Comparison of ENCODE assay signal across 11 cellular contexts in genomic region chr20:63032861-63033634, GRCh38. TPM values are rescaled to one million over a fixed set of nuclear protein-coding genes. Genes with fewer than 3 reads are reported as not detected.
A peak's percentile ranks its signal among the peaks of the same experiment; 100 is the strongest.
DNase-seq lines count a peak whose midpoint lies in the region; ATAC-seq, FAIRE-seq and TF ChIP-seq lines count a peak whose summit lies in the region.
"Had no signal": no experiment of that assay in that cellular context is flagged by ENCODE, and none has a peak within 500 bp of the region (broad histone marks: within the 10 kb centered on the region; RNA-seq: fewer than 3 reads in every experiment).

No MANE protein-coding gene starts in this region.

- H3K9me3 ChIP-seq in GM12878 (replicated peaks; ENCODE audit: control insufficient read depth, insufficient read depth, low read length) (no peaks in the 10 kb centered on the region), suprapubic skin (no peaks in the 10 kb centered on the region), SJCRH30 (replicated peaks) (no peaks in the 10 kb centered on the region)

- in situ Hi-C loops in GM12878 (cut with MboI): no loop called here

- H3K27ac ChIP-seq in GM12878 (ENCODE audit: control insufficient read depth, insufficient read depth) (no peak overlapping the region), suprapubic skin (no peak overlapping the region), SJCRH30 (no peak overlapping the region)
- H3K27ac ChIP-seq: KMS-11 had no signal

- ATAC-seq in Right ventricle myocardium superior (ENCODE audit: poor library complexity): no peak
- no peak for ATAC-seq in Right ventricle myocardium inferior
- ATAC-seq in HG03342 (IDR thresholded peaks at IDR 0.05; ENCODE audit: unreplicated experiment): peak; percentile 37
- ATAC-seq in GM12878: peak; percentile 82
- ATAC-seq: sciatic nerve had no signal

- peak; percentile 49 for FAIRE-seq in GM12878 (lab: Jason Lieb, UNC)

- no peaks in the 10 kb centered on the region for H3K27me3 ChIP-seq in GM12878 (replicated peaks in 1 of 2; ENCODE audit: control insufficient read depth in 2 of 2, insufficient read depth in 2 of 2, low read length in 1 of 2)
- H3K27me3 ChIP-seq in suprapubic skin: peaks cover 98% of the 10 kb centered on the region
- peaks cover 36% of the 10 kb centered on the region for H3K27me3 ChIP-seq in SJCRH30

- TF ChIP-seq CTCF in GM12878 (IDR thresholded peaks at IDR 0.05 in 2 of 3, conservative IDR thresholded peaks at IDR 0.05 in 1 of 3; ENCODE audit: control insufficient read depth in 2 of 3, extremely low read depth in 1 of 3, insufficient read depth in 1 of 3, low read depth in 3 of 3, low read length in 3 of 3): no peak
- no peak for TF ChIP-seq CTCF in suprapubic skin (IDR thresholded peaks at IDR 0.05)

- 0 out of 2 replicates have a peak overlapping the region, but pooled peaks have one; percentile 23 for H3K4me2 ChIP-seq in GM12878 (ENCODE audit: control insufficient read depth, insufficient read depth)
- H3K4me2 ChIP-seq: KMS-11 had no signal

- 0 out of 2 replicates have a peak, but pooled peaks cover 3% of the 10 kb centered on the region for H3K4me1 ChIP-seq in GM12878 (ENCODE audit: control insufficient read depth, insufficient read depth, low read length)
- H3K4me1 ChIP-seq in suprapubic skin: peaks cover 6% of the 10 kb centered on the region
- no peaks in the 10 kb centered on the region for H3K4me1 ChIP-seq in SJCRH30

- RAD21 ChIA-PET in GM12878 (lab: Charles Lee; ENCODE audit: unreplicated experiment): interaction anchor here (1.6 kb wide), 1 partner anchor 21 kb away, joined by 6 read pairs; no protein-coding TSS in a partner anchor

- SMC1A ChIA-PET in GM12878 (lab: Charles Lee; ENCODE audit: uncharacterized antibody, unreplicated experiment): interaction anchor here (1.9 kb wide), 1 partner anchor 21 kb away, joined by 7 read pairs; no protein-coding TSS in a partner anchor

- POLR2A ChIA-PET in GM12878 (lab: Charles Lee): interaction anchor here (0.7 kb wide), 1 partner anchor 9 kb away, joined by 3 read pairs; no protein-coding TSS in a partner anchor

- no peaks in the 10 kb centered on the region for H3K79me2 ChIP-seq in GM12878 (ENCODE audit: control insufficient read depth, insufficient read depth, low read length)

- H3K9ac ChIP-seq in GM12878 (ENCODE audit: control insufficient read depth, insufficient read depth, low read length): no peak overlapping the region
- H3K9ac ChIP-seq: KMS-11 had no signal

- no peak overlapping the region for H3K4me3 ChIP-seq in GM12878
- peak overlapping the region; percentile 9 for H3K4me3 ChIP-seq in suprapubic skin
- no peak overlapping the region for H3K4me3 ChIP-seq in SJCRH30

- intact Hi-C loops in Right ventricle myocardium superior (cut with DNase I) (no loop called here), Right ventricle myocardium inferior (cut with DNase I) (no loop called here), GM12878 (cut with micrococcal nuclease; ENCODE audit: unreplicated experiment) (loop anchor here (1.0 kb wide), 1 partner anchor 49 kb away; no protein-coding TSS in a partner anchor)

- no peaks in the 10 kb centered on the region for H3K36me3 ChIP-seq in GM12878 (ENCODE audit: control insufficient read depth in 2 of 2, insufficient read depth in 2 of 2, low read length in 1 of 2)
- H3K36me3 ChIP-seq in suprapubic skin: no peaks in the 10 kb centered on the region
- no peaks in the 10 kb centered on the region for H3K36me3 ChIP-seq in SJCRH30

- no peaks in the 10 kb centered on the region for H4K20me1 ChIP-seq in GM12878 (ENCODE audit: control insufficient read depth, insufficient read depth)

- CTCF ChIA-PET in GM12878 (lab: Yijun Ruan, JAX): no interaction called here

- no peak for TF ChIP-seq RAD21 in GM12878 (IDR thresholded peaks at IDR 0.05; ENCODE audit: insufficient read depth, low read depth, low read length)

- TF ChIP-seq EP300 in GM12878 (IDR thresholded peaks at IDR 0.05; ENCODE audit: borderline replicate concordance in 1 of 2, control insufficient read depth in 1 of 2, low read depth in 2 of 2, low read length in 2 of 2): no peak
- TF ChIP-seq EP300 in suprapubic skin (IDR thresholded peaks at IDR 0.05): no peak

- DNase-seq in Right ventricle myocardium superior: peak; percentile 35
- DNase-seq in Right ventricle myocardium inferior (ENCODE audit: missing footprints): no peak
- peak; percentile 38 for DNase-seq in GM12878 (ENCODE audit: low read depth, low spot score)
- DNase-seq in suprapubic skin (ENCODE audit: low spot score in 2 of 2): peak in 1 of 2 donors; percentile 36
- no peak for DNase-seq in NCI-H748 treated with DMSO at 0.1 percent for 48 hours (lab: John Stamatoyannopoulos, UW)
- DNase-seq in NCI-H2196 treated with DMSO at 0.1 percent for 48 hours (lab: John Stamatoyannopoulos, UW; ENCODE audit: unreplicated experiment): no peak
- no peak for DNase-seq in SJCRH30
- DNase-seq: EL had no signal

- 12% methylated on average over 32 of the region's 32 CpGs for WGBS in GM12878 (ENCODE audit: insufficient coverage, insufficient replicate concordance, low lambda C conversion rate, missing lambda C conversion rate)
- 0% methylated on average over 25 of the region's 32 CpGs for WGBS in suprapubic skin

- TF ChIP-seq POLR2A in GM12878 (IDR thresholded peaks at IDR 0.05; ENCODE audit: low read depth, low read length): peak; percentile 41; the same call in 1 of the 2 replicates
- no peak for TF ChIP-seq POLR2A in suprapubic skin (IDR thresholded peaks at IDR 0.05)

- BruUV-seq in GM12878 (replicated peaks; lab: Mats Ljungman, UMichigan): no TSS peak

- H2AFZ ChIP-seq in GM12878 (ENCODE audit: control insufficient read depth, low read depth, low read length): no peak overlapping the region

TF ChIP-seq in GM12878, 131 proteins besides CTCF, POLR2A, EP300 and RAD21 (continues in another document):
- TF ChIP-seq CHD2 (IDR thresholded peaks at IDR 0.05; ENCODE audit: borderline replicate concordance, low read depth, low read length) (0 out of 2 replicates have a peak, but pooled peaks have one; percentile 40), PKNOX1 (IDR thresholded peaks at IDR 0.05) (peak; percentile 34; the same call in 1 of the 2 replicates), BHLHE40 (IDR thresholded peaks at IDR 0.05; ENCODE audit: borderline replicate concordance in 1 of 2, low read depth in 2 of 2, low read length in 1 of 2) (peak; percentile 44 to 59; a peak in 3 of 4 replicates), MAX (IDR thresholded peaks at IDR 0.05; ENCODE audit: low read depth, low read length) (peak; percentile 45; the same call in 1 of the 2 replicates), E2F4 (IDR thresholded peaks at IDR 0.05; ENCODE audit: low read depth, low read length) (no peak), ETV6 (conservative IDR thresholded peaks at IDR 0.05 in 1 of 2, IDR thresholded peaks at IDR 0.05 in 1 of 2; ENCODE audit: borderline replicate concordance in 1 of 2, low read depth in 1 of 2) (0 out of 4 replicates have a peak, but pooled peaks of 1 of the 2 experiments have one; percentile 33), TCF12 (IDR thresholded peaks at IDR 0.05; ENCODE audit: low read depth, low read length) (0 out of 2 replicates have a peak, but pooled peaks have one; percentile 10), PAX8 (IDR thresholded peaks at IDR 0.05) (no peak), RUNX3 (IDR thresholded peaks at IDR 0.05; ENCODE audit: low read length) (peak; percentile 39), PAX5 (IDR thresholded peaks at IDR 0.05; ENCODE audit: borderline replicate concordance, low read depth, low read length) (0 out of 2 replicates have a peak, but pooled peaks have one; percentile 22)

RNA-seq across cellular contexts. Expression of gene BHLHE23, which starts 26.3 kb away (rescaled TPM):
- total RNA-seq in Right ventricle myocardium superior (not detected), Right ventricle myocardium inferior (not detected), GM12878 (2014; rRNA removed) (not detected in 2 replicates), GM12878 (2014; rRNA removed; fragmentation: Illumina TruSeq; extraction: Trizol) (not detected in 2 replicates), GM12878 (2021) (0.33 TPM in 1 of 2 replicates, not detected in the other), suprapubic skin (not detected)
- 0.69 TPM in 1 of 2 replicates, not detected in the other for total RNA-seq in GM12878 (2013; cell fraction: nucleolus; rRNA removed)
- not detected for polyA plus RNA-seq in GM12878 (2011; ENCODE audit: low read depth)
- polyA plus RNA-seq in GM12878 (2011; rRNA removed) (not detected in 2 replicates), GM12878 (2014; fragmentation: Illumina TruSeq; extraction: Trizol) (not detected in 2 replicates), GM12878 (2014; fragmentation: Nextera tagmentation; extraction: Ambion mirVana) (not detected), GM12878 (2014; rRNA removed) (0.28 TPM in 1 of 2 replicates, not detected in the other), GM12878 (2016; fragmentation: Nextera tagmentation; extraction: Ambion mirVana) (not detected)
- 0.07 TPM in 1 of 2 replicates, not detected in the other for polyA plus RNA-seq in GM12878 (2011; cell fraction: cytosol; rRNA removed)
- 0.28 and 0.40 TPM in 2 replicates for polyA plus RNA-seq in GM12878 (2011; cell fraction: nucleus; rRNA removed)
- polyA plus RNA-seq in GM12878 (2012): 0.11 TPM in 1 of 2 replicates, not detected in the other
- not detected in 2 replicates for polyA minus RNA-seq in GM12878 (2011; rRNA and poly(A)+ RNA removed)
- polyA minus RNA-seq in GM12878 (2011; cell fraction: cytosol; rRNA and poly(A)+ RNA removed): not detected in 2 replicates
- polyA minus RNA-seq in GM12878 (2011; cell fraction: nucleus; rRNA and poly(A)+ RNA removed): not detected in 2 replicates
- not detected in 2 replicates for total RNA-seq in SJCRH30 (2014; rRNA removed; shearing (Covaris generic))
- total RNA-seq: sciatic nerve had no signal

Comparison
In these comparisons a context has a peak if more than half of its experiments do, and no peak if none do; other contexts are left out.
1. DNase-seq: peak in Right ventricle myocardium superior (single experiment) and GM12878 (single experiment); none in Right ventricle myocardium inferior (single experiment), NCI-H748 treated with DMSO at 0.1 percent for 48 hours (single experiment), NCI-H2196 treated with DMSO at 0.1 percent for 48 hours (single experiment) and SJCRH30 (0 of 2).
2. ATAC-seq: peak in HG03342 (single experiment) and GM12878 (single experiment); none in Right ventricle myocardium superior (single experiment) and Right ventricle myocardium inferior (single experiment).